ENCODE assay signal across 11 cellular contexts in the genomic region with DNA sequence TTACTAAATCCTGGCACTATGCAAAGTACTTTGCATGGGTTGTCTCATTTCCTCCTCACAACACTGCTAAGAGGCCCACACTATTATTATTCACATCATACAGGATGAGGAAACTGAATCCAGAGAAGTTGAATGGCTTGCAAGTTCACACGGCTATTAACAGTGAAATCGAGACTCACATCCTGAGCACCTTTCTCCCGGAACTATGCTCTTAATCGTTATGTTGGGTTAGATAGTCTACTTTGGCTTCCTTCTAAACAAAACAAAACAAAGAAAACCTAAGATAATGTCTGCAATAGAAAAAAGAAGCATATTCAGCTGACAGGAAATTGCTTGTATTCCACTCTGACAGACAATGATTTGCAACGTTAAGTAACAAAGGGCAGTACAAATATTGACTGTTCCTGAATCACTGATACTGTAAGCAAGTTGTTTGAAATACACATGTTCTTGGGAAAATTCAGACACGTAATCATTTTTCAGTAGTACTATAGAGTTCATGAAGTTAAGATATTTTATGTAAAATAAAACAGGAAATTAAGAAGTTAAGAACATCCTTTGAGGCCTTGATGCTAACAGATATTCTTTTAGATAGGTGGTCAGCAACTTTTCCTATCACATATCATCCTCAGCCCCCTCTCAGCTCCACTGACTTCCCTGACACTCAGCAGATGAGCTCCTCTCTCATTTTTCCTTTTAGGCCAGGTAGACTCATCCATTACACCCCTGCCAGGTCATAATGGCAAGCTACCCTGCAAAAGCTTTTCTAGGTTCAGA. TPM values are rescaled to one million over a fixed set of nuclear protein-coding genes. Genes with fewer than 3 reads are reported as not detected.
DNase-seq lines count a peak whose midpoint lies in the region; FAIRE-seq and TF ChIP-seq lines count a peak whose summit lies in the region.
"Had no signal": no experiment of that assay in that cellular context is flagged by ENCODE, and none has a peak within 500 bp of the region (broad histone marks: within the 10 kb centered on the region; RNA-seq: fewer than 3 reads in every experiment).

No MANE protein-coding gene starts in this region.

- no peak for FAIRE-seq in D721Med (lab: Jason Lieb, UNC)

- H3K27me3 Mint-ChIP-seq in neural progenitor cell (ENCODE audit: insufficient read depth, low read depth), result peaks cover 2% of the 10 kb centered on the region

- H3K4me3 Mint-ChIP-seq in neural progenitor cell, result no peak overlapping the region
- H3K4me3 Mint-ChIP-seq: GM23338 had no signal

- H3K4me3 ChIP-seq in astrocyte of the spinal cord (ENCODE audit: low read depth, low read length), result no peak overlapping the region
- no peak overlapping the region for H3K4me3 ChIP-seq in muscle layer of duodenum (ENCODE audit: low read depth in 1 of 2, low read length in 2 of 2)
- H3K4me3 ChIP-seq in neural progenitor cell, result no peak overlapping the region
- H3K4me3 ChIP-seq: GM23338, SJSA1 had no signal

- H3K27me3 ChIP-seq in muscle layer of duodenum (ENCODE audit: low read depth, low read length) (no peaks in the 10 kb centered on the region), neural progenitor cell (no peaks in the 10 kb centered on the region)
- H3K27me3 ChIP-seq: SJSA1 had no signal

- H3K36me3 ChIP-seq in muscle layer of duodenum (ENCODE audit: control insufficient read depth in 1 of 2, insufficient read depth in 2 of 2, low read length in 2 of 2) (no peaks in the 10 kb centered on the region), neural progenitor cell (no peaks in the 10 kb centered on the region)
- H3K36me3 ChIP-seq: SJSA1 had no signal

- in situ Hi-C loops in astrocyte of the spinal cord (cut with HindIII; ENCODE audit: low sequenced_read_pairs), result no loop called here

- TF ChIP-seq CTCF in astrocyte of the spinal cord (IDR thresholded peaks at IDR 0.05; ENCODE audit: low read depth, low read length) (no peak), neural progenitor cell (IDR thresholded peaks at IDR 0.05) (no peak), D721Med (IDR thresholded peaks at IDR 0.05; ENCODE audit: insufficient read depth, missing control alignments) (no peak)

- H3K27ac Mint-ChIP-seq in neural progenitor cell, result no peak overlapping the region
- H3K27ac Mint-ChIP-seq: GM23338 had no signal

- H3K4me1 ChIP-seq in muscle layer of duodenum (ENCODE audit: control insufficient read depth in 1 of 2, insufficient read depth in 2 of 2, low read length in 2 of 2), result peaks cover 0 to 9% of the 10 kb centered on the region in 2 donors
- H3K4me1 ChIP-seq in neural progenitor cell, result no peaks in the 10 kb centered on the region

- no peak overlapping the region for H3K4me2 ChIP-seq in neural progenitor cell
- H3K4me2 ChIP-seq: GM23338 had no signal

- H3K27ac ChIP-seq in muscle layer of duodenum (ENCODE audit: low read length) (peak overlapping the region; percentile 0), neural progenitor cell (no peak overlapping the region)
- H3K27ac ChIP-seq: SJSA1 had no signal

- no peaks in the 10 kb centered on the region for H3K79me2 ChIP-seq in neural progenitor cell (ENCODE audit: low read depth)

- H3F3A ChIP-seq in neural progenitor cell (ENCODE audit: low read depth), result no peaks in the 10 kb centered on the region

- H3K9me3 ChIP-seq in muscle layer of duodenum (ENCODE audit: control insufficient read depth in 1 of 2, low read length in 2 of 2) (no peaks in the 10 kb centered on the region), neural progenitor cell (ENCODE audit: low read depth) (no peaks in the 10 kb centered on the region)
- H3K9me3 ChIP-seq: SJSA1 had no signal

- DNase-seq in DMS153 (lab: John Stamatoyannopoulos, UW) (peak; percentile 81), NCI-H2029 treated with DMSO at 0.1 percent for 48 hours (lab: John Stamatoyannopoulos, UW) (peak; percentile 8), astrocyte of the spinal cord (ENCODE audit: low read depth, low spot score) (peak; percentile 56), neural progenitor cell (ENCODE audit: low spot score) (no peak), putamen (ENCODE audit: low spot score) (no peak), D721Med (ENCODE audit: insufficient read length, low spot score) (no peak), NCI-H1694 treated with DMSO at 0.1 percent for 48 hours (lab: John Stamatoyannopoulos, UW) (no peak)
- DNase-seq: posterior cingulate gyrus had no signal

- H3K9ac ChIP-seq in neural progenitor cell, result no peak overlapping the region

- H4K20me1 ChIP-seq in neural progenitor cell (ENCODE audit: low read depth), result no peaks in the 10 kb centered on the region

- H2AFZ ChIP-seq in neural progenitor cell (replicated peaks), result no peak overlapping the region
- H2AFZ ChIP-seq: GM23338 had no signal

- H3K36me3 Mint-ChIP-seq in neural progenitor cell, result no peaks in the 10 kb centered on the region

- peaks cover 2% of the 10 kb centered on the region for H3K4me1 Mint-ChIP-seq in neural progenitor cell

- H3K9me3 Mint-ChIP-seq in neural progenitor cell, result peaks cover 4% of the 10 kb centered on the region

RNA-seq across cellular contexts. Expression of a gene that starts 40.7 kb away (rescaled TPM):
- total RNA-seq in neural progenitor cell (ENCODE audit: low replicate concordance), result 0.43 TPM in 1 of 2 replicates, not detected in the other
- total RNA-seq: SJSA1 had no signal

RNA-seq across cellular contexts. Expression of a gene that starts 57.6 kb away (rescaled TPM):
- not detected in 2 replicates for total RNA-seq in neural progenitor cell (ENCODE audit: low replicate concordance)
- total RNA-seq: SJSA1 had no signal

Comparison
In these comparisons a context has a peak if more than half of its experiments do, and no peak if none do; other contexts are left out.
1. DNase-seq: peak in DMS153 (single experiment), NCI-H2029 treated with DMSO at 0.1 percent for 48 hours (single experiment) and astrocyte of the spinal cord (single experiment); none in neural progenitor cell (single experiment), putamen (single experiment), D721Med (single experiment) and NCI-H1694 treated with DMSO at 0.1 percent for 48 hours (single experiment).